ENCODE assay signal across 1 cellular context in genomic region chr18:43662657-43663056, GRCh38.
TF ChIP-seq lines count a peak whose summit lies in the region.

No MANE protein-coding gene starts in this region.

TF ChIP-seq in SK-N-SH, 30 proteins besides CTCF, POLR2A, EP300 and RAD21 (continued from another document):
- TF ChIP-seq, protein P1, sequence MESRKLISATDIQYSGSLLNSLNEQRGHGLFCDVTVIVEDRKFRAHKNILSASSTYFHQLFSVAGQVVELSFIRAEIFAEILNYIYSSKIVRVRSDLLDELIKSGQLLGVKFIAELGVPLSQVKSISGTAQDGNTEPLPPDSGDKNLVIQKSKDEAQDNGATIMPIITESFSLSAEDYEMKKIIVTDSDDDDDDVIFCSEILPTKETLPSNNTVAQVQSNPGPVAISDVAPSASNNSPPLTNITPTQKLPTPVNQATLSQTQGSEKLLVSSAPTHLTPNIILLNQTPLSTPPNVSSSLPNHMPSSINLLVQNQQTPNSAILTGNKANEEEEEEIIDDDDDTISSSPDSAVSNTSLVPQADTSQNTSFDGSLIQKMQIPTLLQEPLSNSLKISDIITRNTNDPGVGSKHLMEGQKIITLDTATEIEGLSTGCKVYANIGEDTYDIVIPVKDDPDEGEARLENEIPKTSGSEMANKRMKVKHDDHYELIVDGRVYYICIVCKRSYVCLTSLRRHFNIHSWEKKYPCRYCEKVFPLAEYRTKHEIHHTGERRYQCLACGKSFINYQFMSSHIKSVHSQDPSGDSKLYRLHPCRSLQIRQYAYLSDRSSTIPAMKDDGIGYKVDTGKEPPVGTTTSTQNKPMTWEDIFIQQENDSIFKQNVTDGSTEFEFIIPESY (IDR thresholded peaks at IDR 0.05; ENCODE audit: borderline replicate concordance, low read depth): peak; percentile 63; the same call in 1 of the 2 replicates
- TF ChIP-seq NRF1 (IDR thresholded peaks at IDR 0.05; ENCODE audit: low read depth, low read length) (no peak), IRF3 (IDR thresholded peaks at IDR 0.05; ENCODE audit: low read depth, low read length) (no peak), RXRA (IDR thresholded peaks at IDR 0.05; ENCODE audit: borderline replicate concordance, low read depth) (peak; percentile 68; the same call in 1 of the 2 replicates), NFIC (IDR thresholded peaks at IDR 0.05; ENCODE audit: borderline replicate concordance) (peak; percentile 65), FOXJ3 (CRISPR knock-in tag; IDR thresholded peaks at IDR 0.05) (no peak), EZH2phosphoT487 (IDR thresholded peaks at IDR 0.05; ENCODE audit: borderline replicate concordance, low read depth) (no peak), MEF2A (IDR thresholded peaks at IDR 0.05; ENCODE audit: borderline replicate concordance, low read depth) (peak; percentile 99)
